Comparison of ENCODE assay signal across 8 cellular contexts in the genomic region with DNA sequence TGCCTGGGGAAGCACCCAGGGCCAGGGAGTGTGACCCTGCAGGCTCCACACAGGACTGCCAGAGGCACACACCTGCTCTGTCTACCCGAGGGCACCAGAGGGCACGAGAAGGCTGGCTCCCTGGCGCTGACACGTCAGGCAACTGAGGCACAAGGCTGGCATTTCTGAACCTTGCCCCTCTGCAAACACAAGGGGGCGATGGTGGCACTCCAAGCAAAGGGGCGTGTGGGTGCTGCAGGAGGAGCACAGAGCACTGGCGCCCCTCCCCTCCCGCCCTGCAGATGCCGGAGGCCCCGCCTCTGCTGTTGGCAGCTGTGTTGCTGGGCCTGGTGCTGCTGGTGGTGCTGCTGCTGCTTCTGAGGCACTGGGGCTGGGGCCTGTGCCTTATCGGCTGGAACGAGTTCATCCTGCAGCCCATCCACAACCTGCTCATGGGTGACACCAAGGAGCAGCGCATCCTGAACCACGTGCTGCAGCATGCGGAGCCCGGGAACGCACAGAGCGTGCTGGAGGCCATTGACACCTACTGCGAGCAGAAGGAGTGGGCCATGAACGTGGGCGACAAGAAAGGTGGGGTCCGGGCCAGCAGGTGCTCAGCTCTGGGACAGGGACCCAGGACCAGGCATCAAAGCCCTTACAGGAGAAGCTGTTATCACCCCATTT. TPM values are rescaled to one million over a fixed set of nuclear protein-coding genes. Genes with fewer than 3 reads are reported as not detected.
DNase-seq lines count a peak whose midpoint lies in the region; ATAC-seq lines count a peak whose summit lies in the region.

No MANE protein-coding gene starts in this region.

- no peak overlapping the region for H2BK5ac ChIP-seq in mesenchymal stem cell (ENCODE audit: low read depth, low read length, poor library complexity, severe bottlenecking)

- H3K14ac ChIP-seq in mesenchymal stem cell (ENCODE audit: low read length in 2 of 2), result peak overlapping the region in 1 of 2 experiments; percentile 86

- peak overlapping the region in 1 of 2 experiments; percentile 52 for H2BK12ac ChIP-seq in mesenchymal stem cell (ENCODE audit: low read length in 2 of 2)

- H3K27me3 ChIP-seq in endocrine pancreas (ENCODE audit: control insufficient read depth, insufficient read depth, low read length) (no peaks in the 10 kb centered on the region), mesenchymal stem cell (ENCODE audit: control insufficient read depth in 1 of 2, insufficient read depth in 1 of 2, low read length in 2 of 2) (no peaks in the 10 kb centered on the region)

- H3K4me1 ChIP-seq in endocrine pancreas (ENCODE audit: control insufficient read depth, insufficient read depth, low read length) (no peaks in the 10 kb centered on the region), mesenchymal stem cell (ENCODE audit: control insufficient read depth, insufficient read depth, low read depth, low read length) (peaks cover 36% of the 10 kb centered on the region)

- peak overlapping the region; percentile 3 for H4K8ac ChIP-seq in mesenchymal stem cell (ENCODE audit: low read length)

- no peak overlapping the region for H2BK15ac ChIP-seq in mesenchymal stem cell (ENCODE audit: low read depth, poor library complexity, severe bottlenecking)

- H3K9ac ChIP-seq in endocrine pancreas (ENCODE audit: control insufficient read depth, insufficient read depth, low read length) (peak overlapping the region; percentile 10), mesenchymal stem cell (ENCODE audit: low read length) (peak overlapping the region; percentile 51)

- no peak overlapping the region for H3K4me2 ChIP-seq in mesenchymal stem cell (ENCODE audit: low read length, poor library complexity, severe bottlenecking)

- no peak overlapping the region for H3K4me3 ChIP-seq in endocrine pancreas (ENCODE audit: control insufficient read depth, insufficient read depth, low read length)
- no peak overlapping the region for H3K4me3 ChIP-seq in mesenchymal stem cell (ENCODE audit: insufficient read depth in 1 of 2, low read depth in 1 of 2, low read length in 2 of 2)

- H3K18ac ChIP-seq in mesenchymal stem cell (ENCODE audit: low read depth in 1 of 2, low read length in 2 of 2), result peak overlapping the region in 1 of 2 experiments; percentile 42

- no peak overlapping the region for H3K27ac ChIP-seq in mesenchymal stem cell (ENCODE audit: low read length, poor library complexity, severe bottlenecking)

- WGBS in mesenchymal stem cell, result 41% methylated on average over 22 of the region's 22 CpGs

- ATAC-seq in HG02623 (IDR thresholded peaks at IDR 0.05; ENCODE audit: unreplicated experiment), result no peak

- H3K9me3 ChIP-seq in endocrine pancreas (ENCODE audit: control insufficient read depth, low read length) (no peaks in the 10 kb centered on the region), mesenchymal stem cell (ENCODE audit: control insufficient read depth, low read length) (no peaks in the 10 kb centered on the region)

- H3K79me1 ChIP-seq in mesenchymal stem cell (replicated peaks; ENCODE audit: low read length, poor library complexity, severe bottlenecking), result no peaks in the 10 kb centered on the region

- H3K23ac ChIP-seq in mesenchymal stem cell (ENCODE audit: low read length in 2 of 2), result no peak overlapping the region

- no peak overlapping the region for H2AFZ ChIP-seq in mesenchymal stem cell (ENCODE audit: low read depth, low read length)

- no peak overlapping the region for H2AK5ac ChIP-seq in mesenchymal stem cell (ENCODE audit: low read length, severe bottlenecking)

- H2BK120ac ChIP-seq in mesenchymal stem cell (ENCODE audit: low read depth, low read length), result no peak overlapping the region

- peak overlapping the region; percentile 6 for H4K91ac ChIP-seq in mesenchymal stem cell (ENCODE audit: low read length)

- no peak overlapping the region for H3K4ac ChIP-seq in mesenchymal stem cell (ENCODE audit: low read depth in 1 of 2, low read length in 2 of 2)

- DNase-seq in activated gamma-delta T cell treated with Interleukin-2 at 50 U/mL for 16 hours (peak; percentile 30), activated gamma-delta T cell (lab: John Stamatoyannopoulos, UW) (no peak), NCI-H2227 (lab: John Stamatoyannopoulos, UW; ENCODE audit: unreplicated experiment) (peak; percentile 77), mesenchymal stem cell (peak; percentile 82)
- DNase-seq in activated CD4-positive, alpha-beta T cell treated with anti-CD3 and anti-CD28 coated beads, Interleukin-2, amount 50 U/mL, for 48 hours, result peak; percentile 75 to 81
- peak; percentile 36 for DNase-seq in stimulated activated CD8-positive, alpha-beta memory T cell treated with anti-CD3 and anti-CD28 coated beads, Interleukin-7, amount 100 ng/mL, for 24 hours (ENCODE audit: low read depth)

- no peaks in the 10 kb centered on the region for H3K36me3 ChIP-seq in endocrine pancreas (ENCODE audit: control insufficient read depth, insufficient read depth, low read length)
- peaks cover 29 to 45% of the 10 kb centered on the region in 2 experiments for H3K36me3 ChIP-seq in mesenchymal stem cell (ENCODE audit: control insufficient read depth in 1 of 2, insufficient read depth in 2 of 2, low read depth in 1 of 2, low read length in 2 of 2)

RNA-seq across cellular contexts. Expression of gene TXNRD2, which starts 20.8 kb away (rescaled TPM):
- polyA plus RNA-seq in mesenchymal stem cell (2013, experiment 1 of 2), result 5.8 TPM
- 6.0 TPM for polyA plus RNA-seq in mesenchymal stem cell (2013, experiment 2 of 2)

RNA-seq across cellular contexts. Expression of gene COMT, which starts 20.8 kb away (rescaled TPM):
- polyA plus RNA-seq in mesenchymal stem cell (2013, experiment 1 of 2), result 51.6 TPM
- polyA plus RNA-seq in mesenchymal stem cell (2013, experiment 2 of 2), result 55.0 TPM

RNA-seq across cellular contexts. Expression of gene ARVCF, which starts 54.2 kb away (rescaled TPM):
- 3.0 TPM for polyA plus RNA-seq in mesenchymal stem cell (2013, experiment 1 of 2)
- 3.2 TPM for polyA plus RNA-seq in mesenchymal stem cell (2013, experiment 2 of 2)

RNA-seq across cellular contexts. Expression of gene TANGO2, which starts 58.5 kb away (rescaled TPM):
- polyA plus RNA-seq in mesenchymal stem cell (2013, experiment 1 of 2), result 16.0 TPM
- 16.1 TPM for polyA plus RNA-seq in mesenchymal stem cell (2013, experiment 2 of 2)
